In the genomic region with DNA sequence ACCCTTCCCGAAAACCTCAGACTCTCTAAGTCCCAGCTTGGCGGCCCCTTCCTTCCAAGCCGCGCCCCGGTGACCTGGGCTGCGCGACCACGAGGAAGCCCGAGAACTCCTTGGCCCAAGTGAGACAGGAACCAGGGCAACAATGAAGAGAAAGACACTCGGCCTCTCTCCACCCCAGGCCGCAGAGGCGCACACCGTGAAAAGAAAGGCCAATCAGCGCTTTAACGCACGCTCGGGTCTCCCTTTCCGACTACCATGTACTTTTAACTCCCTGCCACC, we compare ENCODE assay signal across 8 cellular contexts.
DNase-seq lines count a peak whose midpoint lies in the region; ATAC-seq and TF ChIP-seq lines count a peak whose summit lies in the region.

No MANE protein-coding gene starts in this region.

- peak overlapping the region; percentile 65 for H3K4me3 ChIP-seq in BJ (ENCODE audit: low read depth, low read length)
- H3K4me3 ChIP-seq in body of pancreas: no peak overlapping the region
- peak overlapping the region; percentile 61 to 66 (median 66) for H3K4me3 ChIP-seq in right lobe of liver
- peak overlapping the region; percentile 41 to 71 (median 67) for H3K4me3 ChIP-seq in transverse colon

- in situ Hi-C loops in transverse colon (cut with MboI; ENCODE audit: low pct_ligation_motif_present in 1 of 4, low pct_unique_long_range_greater_than_20kb in 1 of 4, low sequenced_read_pairs in 3 of 4): loop anchor here in 3 of 4 donors (10.0 to 25.0 kb wide), 4 partner anchors 327 to 577 kb away; a partner anchor contains a TSS

- no peak for TF ChIP-seq POLR2A in body of pancreas (IDR thresholded peaks at IDR 0.05)
- TF ChIP-seq POLR2A in right lobe of liver (IDR thresholded peaks at IDR 0.05): no peak
- TF ChIP-seq POLR2A in transverse colon (IDR thresholded peaks at IDR 0.05): no peak

- POLR2A ChIA-PET in BJ (lab: Charles Lee): no interaction called here
- POLR2A ChIA-PET in HEK293T (lab: Yijun Ruan, JAX): interaction anchor here (0.6 to 3.8 kb wide), 13 partner anchors 15 to 575 kb away, joined by 3 to 31 read pairs (median 3); a partner anchor contains a TSS

- CTCF ChIA-PET in BJ (lab: Yijun Ruan, JAX) (no interaction called here), HEK293T (lab: Yijun Ruan, JAX) (interaction anchor here (0.5 kb wide), 1 partner anchor 331 kb away, joined by 3 read pairs; no protein-coding TSS in a partner anchor)

- peaks cover 35% of the 10 kb centered on the region for H3K4me1 ChIP-seq in body of pancreas
- H3K4me1 ChIP-seq in right lobe of liver: peaks cover 0 to 7% (median 0%) of the 10 kb centered on the region in 4 donors
- peaks cover 0 to 59% (median 24%) of the 10 kb centered on the region in 4 donors for H3K4me1 ChIP-seq in transverse colon

- DNase-seq in BJ (ENCODE audit: low read depth) (no peak), HEK293T (ENCODE audit: extremely low spot score) (no peak), body of pancreas (no peak), right lobe of liver (no peak), transverse colon (no peak), C1 segment of cervical spinal cord (lab: John Stamatoyannopoulos, UW) (no peak), AG08396 (ENCODE audit: low spot score) (no peak)

- no peaks in the 10 kb centered on the region for H3K36me3 ChIP-seq in BJ (ENCODE audit: control insufficient read depth, insufficient read depth, low read length)
- no peaks in the 10 kb centered on the region for H3K36me3 ChIP-seq in body of pancreas (replicated peaks in 1 of 2; ENCODE audit: insufficient read depth in 1 of 2, low read depth in 2 of 2)
- H3K36me3 ChIP-seq in right lobe of liver: no peaks in the 10 kb centered on the region
- no peaks in the 10 kb centered on the region for H3K36me3 ChIP-seq in transverse colon

- intact Hi-C loops in body of pancreas (cut with DNase I): no loop called here
- intact Hi-C loops in right lobe of liver (cut with DNase I): loop anchor here in 1 of 2 donors (10.0 kb wide), 1 partner anchor 330 kb away; a partner anchor contains a TSS
- intact Hi-C loops in transverse colon (cut with DNase I; ENCODE audit: low total_unique reads): loop anchor here (5.0 to 10.0 kb wide), 3 partner anchors 327 to 840 kb away; a partner anchor contains a TSS

- ATAC-seq in body of pancreas (peak; percentile 8), right lobe of liver (peak; percentile 2 to 7 (median 4)), GM21737 (IDR thresholded peaks at IDR 0.05; ENCODE audit: unreplicated experiment) (no peak)

- H3K27me3 ChIP-seq in BJ (ENCODE audit: control insufficient read depth, insufficient read depth, low read length) (peaks cover 36% of the 10 kb centered on the region), body of pancreas (no peaks in the 10 kb centered on the region), right lobe of liver (no peaks in the 10 kb centered on the region), transverse colon (peaks cover 50% of the 10 kb centered on the region)

- no peak for TF ChIP-seq EP300 in transverse colon (IDR thresholded peaks at IDR 0.05; ENCODE audit: low read depth)

- no peaks in the 10 kb centered on the region for H3K9me3 ChIP-seq in body of pancreas
- H3K9me3 ChIP-seq in right lobe of liver: no peaks in the 10 kb centered on the region
- no peaks in the 10 kb centered on the region for H3K9me3 ChIP-seq in transverse colon

- 1 to 2% methylated on average over 14 to 18 of the region's 18 CpGs for WGBS in body of pancreas, 2 donors
- 3% methylated on average over 13 of the region's 18 CpGs for WGBS in right lobe of liver (ENCODE audit: insufficient coverage, low coverage, low lambda C conversion rate, missing lambda C conversion rate)
- 1% methylated on average over 18 of the region's 18 CpGs; no CpG with 5 or more reads in 1 of the 2 donors for WGBS in transverse colon (ENCODE audit: low coverage in 1 of 2), 2 donors

- H3K27ac ChIP-seq in body of pancreas (peak overlapping the region; percentile 96 to 97 (median 96)), right lobe of liver (peak overlapping the region; percentile 82 to 97 (median 97)), transverse colon (peak overlapping the region; percentile 95 to 98 (median 96))

- no peak for TF ChIP-seq CTCF in BJ (IDR thresholded peaks at IDR 0.05; ENCODE audit: insufficient read depth, low read depth, low read length)
- no peak for TF ChIP-seq CTCF in body of pancreas (IDR thresholded peaks at IDR 0.05)
- no peak for TF ChIP-seq CTCF in right lobe of liver (IDR thresholded peaks at IDR 0.05)
- no peak for TF ChIP-seq CTCF in transverse colon (IDR thresholded peaks at IDR 0.05)

TF ChIP-seq in HEK293T, 16 proteins besides CTCF, POLR2A, EP300 and RAD21:
- 0 out of 2 replicates have a peak, but pooled peaks have one; percentile 74 for TF ChIP-seq L3MBTL2 (conservative IDR thresholded peaks at IDR 0.05)
- no peak for TF ChIP-seq HDGF (IDR thresholded peaks at IDR 0.05; ENCODE audit: borderline replicate concordance)
- TF ChIP-seq ZNF384 (IDR thresholded peaks at IDR 0.05): no peak
- TF ChIP-seq ARNT (IDR thresholded peaks at IDR 0.05): no peak

Comparison
In these comparisons a context has a peak if more than half of its experiments do, and no peak if none do; other contexts are left out.
1. H3K4me3 ChIP-seq: peak in BJ (single experiment), right lobe of liver (3 of 3) and transverse colon (4 of 4); none in body of pancreas (0 of 2).
2. Peak in every context shown above with its lines, with median percentiles within 50 percentile points of each other: H3K27ac ChIP-seq.